2 cellular contexts compared by ENCODE assay signal in genomic region chr1:172105230-172105629, GRCh38.
TF ChIP-seq lines count a peak whose summit lies in the region.

No MANE protein-coding gene starts in this region.

TF ChIP-seq in SK-N-SH, 30 proteins besides CTCF, POLR2A, EP300 and RAD21 (continued from another document):
- TF ChIP-seq USF2 (IDR thresholded peaks at IDR 0.05; ENCODE audit: borderline replicate concordance, low read depth, low read length) (no peak), GATA2 (CRISPR knock-in tag; IDR thresholded peaks at IDR 0.05) (no peak), USF1 (IDR thresholded peaks at IDR 0.05; ENCODE audit: borderline replicate concordance, low read depth) (no peak), POLR2AphosphoS5 (IDR thresholded peaks at IDR 0.05; ENCODE audit: low read depth, low read length) (no peak), SMC3 (IDR thresholded peaks at IDR 0.05; ENCODE audit: low read depth, low read length) (no peak), CHD2 (IDR thresholded peaks at IDR 0.05; ENCODE audit: low read length, partially characterized antibody) (no peak), MAX (IDR thresholded peaks at IDR 0.05; ENCODE audit: low read depth) (no peak), IRF3 (IDR thresholded peaks at IDR 0.05; ENCODE audit: low read depth, low read length) (no peak)

TF ChIP-seq in SK-N-SH treated with all-trans-retinoic acid at 6 μM for 48 hours, 23 proteins besides CTCF, POLR2A, EP300 and RAD21 (continued from another document):
- TF ChIP-seq ZNF70 (CRISPR knock-in tag; IDR thresholded peaks at IDR 0.05) (no peak), POU6F1 (CRISPR knock-in tag; IDR thresholded peaks at IDR 0.05; ENCODE audit: borderline replicate concordance, low read depth) (no peak)
